ENCODE assay signal across 14 cellular contexts in the genomic region with DNA sequence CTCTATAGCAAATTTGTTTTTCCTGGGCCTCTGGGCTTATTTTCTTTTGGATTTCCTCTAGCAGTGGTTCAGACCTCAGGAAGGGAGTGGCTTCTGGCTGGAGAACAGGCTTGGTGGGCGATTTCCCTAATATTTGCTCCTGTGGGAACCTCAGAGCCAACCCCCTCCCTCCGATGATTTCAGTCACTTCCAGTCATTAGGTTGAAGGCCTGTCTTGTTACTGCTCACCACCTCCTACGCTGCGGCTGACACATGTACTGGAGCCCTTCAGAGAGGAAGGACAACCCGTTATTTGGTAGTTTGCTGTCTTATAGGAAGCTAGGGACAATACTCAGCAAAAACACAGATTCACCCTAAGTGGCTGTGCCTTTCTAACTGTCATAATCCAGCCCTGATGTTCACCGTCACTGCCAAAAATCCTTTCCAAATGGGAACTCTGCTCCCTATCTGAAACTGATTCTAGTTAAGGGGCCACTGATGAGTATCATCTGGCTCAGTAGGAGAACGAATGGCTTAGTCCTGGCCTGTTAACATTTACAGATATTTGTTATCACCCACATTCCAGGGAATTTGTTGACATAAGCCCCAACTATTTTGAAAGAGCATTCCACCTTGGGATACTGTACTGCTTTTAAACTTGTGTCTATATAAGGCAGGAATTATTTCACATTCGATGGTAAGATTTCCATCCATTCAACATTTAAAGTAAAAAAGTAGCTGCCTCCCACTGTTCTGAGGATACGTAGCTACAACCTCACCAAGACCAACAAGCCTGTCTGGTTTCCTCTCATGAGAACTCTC. TPM values are rescaled to one million over a fixed set of nuclear protein-coding genes. Genes with fewer than 3 reads are reported as not detected.
DNase-seq lines count a peak whose midpoint lies in the region; ATAC-seq and TF ChIP-seq lines count a peak whose summit lies in the region.
"Had no signal": no experiment of that assay in that cellular context is flagged by ENCODE, and none has a peak within 500 bp of the region (broad histone marks: within the 10 kb centered on the region; RNA-seq: fewer than 3 reads in every experiment).

No MANE protein-coding gene starts in this region.

- H3K27me3 ChIP-seq in transverse colon: no peaks in the 10 kb centered on the region

- H3K36me3 ChIP-seq in transverse colon: no peaks in the 10 kb centered on the region

- WGBS in transverse colon (ENCODE audit: low coverage in 1 of 2), 2 donors: 64 to 72% methylated on average over 5 to 9 of the region's 9 CpGs

- no peak for TF ChIP-seq CTCF in mesothelial cell of epicardium (IDR thresholded peaks at IDR 0.05; ENCODE audit: unreplicated experiment)
- no peak for TF ChIP-seq CTCF in transverse colon (IDR thresholded peaks at IDR 0.05)

- no peak overlapping the region for H3K4me3 ChIP-seq in transverse colon

- H3K9me3 ChIP-seq in transverse colon: no peaks in the 10 kb centered on the region

- no peaks in the 10 kb centered on the region for H3K27me3 Mint-ChIP-seq in mesothelial cell of epicardium (ENCODE audit: low read depth)
- H3K27me3 Mint-ChIP-seq: activated naive CD4-positive, alpha-beta T cell treated with anti-CD3 and anti-CD28 coated beads, Interleukin-2, amount 50 U/mL, for 24 hours had no signal

- peak overlapping the region in 3 of 4 donors; percentile 21 to 45 (median 25) for H3K27ac ChIP-seq in transverse colon

- no peak for ATAC-seq in HG02885 (IDR thresholded peaks at IDR 0.05; ENCODE audit: poor library complexity, unreplicated experiment)
- ATAC-seq in GM19023 (IDR thresholded peaks at IDR 0.05; ENCODE audit: unreplicated experiment): no peak
- no peak for ATAC-seq in GM18517 (IDR thresholded peaks at IDR 0.05; ENCODE audit: unreplicated experiment)
- ATAC-seq: esophagus mucosa had no signal

- H3K4me1 Mint-ChIP-seq in mesothelial cell of epicardium: peaks cover 18% of the 10 kb centered on the region
- H3K4me1 Mint-ChIP-seq: activated naive CD4-positive, alpha-beta T cell treated with anti-CD3 and anti-CD28 coated beads, Interleukin-2, amount 50 U/mL, for 24 hours had no signal

- TF ChIP-seq POLR2A in transverse colon (IDR thresholded peaks at IDR 0.05): no peak

- H3K4me1 ChIP-seq in transverse colon: peaks cover 0 to 6% (median 4%) of the 10 kb centered on the region in 4 donors

- H3K36me3 Mint-ChIP-seq in mesothelial cell of epicardium: no peaks in the 10 kb centered on the region
- H3K36me3 Mint-ChIP-seq: activated naive CD4-positive, alpha-beta T cell treated with anti-CD3 and anti-CD28 coated beads, Interleukin-2, amount 50 U/mL, for 24 hours had no signal

- in situ Hi-C loops in transverse colon (cut with MboI; ENCODE audit: low pct_ligation_motif_present in 1 of 4, low pct_unique_long_range_greater_than_20kb in 1 of 4, low sequenced_read_pairs in 3 of 4): no loop called here

- intact Hi-C loops in transverse colon (cut with DNase I; ENCODE audit: low total_unique reads): no loop called here

- no peak for TF ChIP-seq EP300 in transverse colon (IDR thresholded peaks at IDR 0.05; ENCODE audit: low read depth)

- H3K9me3 Mint-ChIP-seq in mesothelial cell of epicardium: no peaks in the 10 kb centered on the region
- H3K9me3 Mint-ChIP-seq: activated naive CD4-positive, alpha-beta T cell treated with anti-CD3 and anti-CD28 coated beads, Interleukin-2, amount 50 U/mL, for 24 hours had no signal

- no peak overlapping the region for H3K4me3 Mint-ChIP-seq in mesothelial cell of epicardium
- H3K4me3 Mint-ChIP-seq: activated naive CD4-positive, alpha-beta T cell treated with anti-CD3 and anti-CD28 coated beads, Interleukin-2, amount 50 U/mL, for 24 hours had no signal

- H3K27ac Mint-ChIP-seq in mesothelial cell of epicardium: peak overlapping the region; percentile 90
- H3K27ac Mint-ChIP-seq: activated naive CD4-positive, alpha-beta T cell treated with anti-CD3 and anti-CD28 coated beads, Interleukin-2, amount 50 U/mL, for 24 hours had no signal

- DNase-seq in RPMI7951 (ENCODE audit: low read depth): peak; percentile 25
- DNase-seq in fibroblast of gingiva (ENCODE audit: low read depth): peak; percentile 62
- DNase-seq in mesothelial cell of epicardium (ENCODE audit: low spot score in 2 of 2, unreplicated experiment in 2 of 2): no peak
- DNase-seq in transverse colon: no peak
- DNase-seq in NCI-H1436 treated with DMSO at 0.1 percent for 48 hours (lab: John Stamatoyannopoulos, UW): no peak
- DNase-seq: activated CD4-positive, alpha-beta T cell treated with anti-CD3 and anti-CD28 coated beads for 48 hours; mammary epithelial cell; NCI-H2029; SHP77 treated with DMSO at 0.1 percent for 48 hours had no signal

RNA-seq across cellular contexts. Expression of gene ANKH, which starts 29.3 kb away (rescaled TPM):
- 57.0 and 70.5 TPM in 2 replicates for total RNA-seq in RPMI7951 (2014; rRNA removed; shearing (Covaris generic))
- total RNA-seq in mesothelial cell of epicardium: 39.1 to 39.7 TPM (median 39.4 TPM) in 3 replicates
- 10 to 100 TPM; 24.7 to 96.5 (median 69.4) TPM for total RNA-seq in transverse colon

Comparison
In these comparisons a context has a peak if more than half of its experiments do, and no peak if none do; other contexts are left out.
1. DNase-seq: peak in RPMI7951 (single experiment) and fibroblast of gingiva (single experiment); none in mesothelial cell of epicardium (0 of 2), transverse colon (single experiment) and NCI-H1436 treated with DMSO at 0.1 percent for 48 hours (single experiment).